In the genomic region with DNA sequence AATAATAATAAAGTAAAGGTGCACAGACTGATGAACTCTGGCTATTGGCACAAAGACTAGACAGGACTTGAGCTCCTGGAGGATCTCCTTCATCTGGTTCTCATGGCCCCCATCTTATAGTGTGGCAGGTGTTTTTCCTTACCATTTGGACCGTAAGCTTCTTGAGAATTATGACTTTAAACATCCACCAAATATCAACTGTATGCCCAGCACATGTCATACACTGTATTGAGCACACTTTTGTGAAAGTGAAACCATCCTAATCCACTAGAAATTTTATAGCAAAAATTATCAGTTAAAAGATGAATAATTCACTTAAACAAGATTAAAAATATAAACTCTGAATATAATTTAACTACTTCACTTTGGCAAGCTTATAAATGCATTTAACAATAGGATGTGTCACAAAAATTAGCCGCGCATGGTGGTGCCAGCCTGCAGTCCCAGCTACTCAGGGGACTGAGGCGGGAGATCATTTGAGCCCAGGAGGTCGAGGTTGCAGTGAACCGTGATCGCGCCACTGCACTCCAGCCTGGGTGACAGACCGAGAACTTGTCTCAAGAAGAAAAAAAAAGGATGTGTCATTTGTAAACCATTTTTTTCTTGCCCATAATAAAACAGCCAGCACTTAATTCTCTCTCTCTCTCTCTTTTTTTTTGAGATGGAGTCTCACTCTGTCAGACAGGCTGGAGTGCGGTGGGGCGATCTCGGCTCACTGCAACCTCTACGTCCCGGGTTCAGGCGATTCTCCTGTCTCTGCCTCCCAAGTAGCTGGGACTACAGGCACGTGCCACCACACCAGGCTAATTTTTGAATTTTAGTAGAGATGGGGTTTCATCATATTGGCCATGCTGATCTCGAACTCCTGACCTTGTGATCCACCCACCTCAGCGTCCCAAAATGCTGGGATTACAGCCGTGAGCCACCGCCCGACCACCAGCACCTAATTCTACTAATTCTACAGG, we compare ENCODE assay signal across 11 cellular contexts. TPM values are rescaled to one million over a fixed set of nuclear protein-coding genes. Genes with fewer than 3 reads are reported as not detected.
DNase-seq lines count a peak whose midpoint lies in the region; ATAC-seq and TF ChIP-seq lines count a peak whose summit lies in the region.
"Had no signal": no experiment of that assay in that cellular context is flagged by ENCODE, and none has a peak within 500 bp of the region (broad histone marks: within the 10 kb centered on the region; RNA-seq: fewer than 3 reads in every experiment).

No MANE protein-coding gene starts in this region.

- peak overlapping the region; percentile 26 to 90 (median 86) for H3K4me3 Mint-ChIP-seq in naive B cell

- H3K9me3 ChIP-seq in MG63 (no peaks in the 10 kb centered on the region), left ventricle myocardium inferior (replicated peaks) (no peaks in the 10 kb centered on the region)
- H3K9me3 ChIP-seq: gastroesophageal sphincter had no signal

- H3K4me1 ChIP-seq in left ventricle myocardium inferior, result peaks cover 49% of the 10 kb centered on the region

- peaks cover 51 to 79% (median 60%) of the 10 kb centered on the region in 3 donors for H3K4me1 Mint-ChIP-seq in naive B cell

- H3K27ac Mint-ChIP-seq in naive B cell, result peak overlapping the region; percentile 81 to 95 (median 84)

- intact Hi-C loops in left ventricle myocardium inferior (cut with micrococcal nuclease), result no loop called here

- H3K27ac ChIP-seq in left ventricle myocardium inferior (replicated peaks), result no peak overlapping the region
- H3K27ac ChIP-seq: gastroesophageal sphincter, parathyroid adenoma had no signal

- H3K9me3 Mint-ChIP-seq in naive B cell, result no peaks in the 10 kb centered on the region

- H3K36me3 Mint-ChIP-seq in naive B cell, result no peaks in the 10 kb centered on the region

- no peaks in the 10 kb centered on the region for H3K27me3 ChIP-seq in MG63
- H3K27me3 ChIP-seq in left ventricle myocardium inferior (ENCODE audit: low read depth), result no peaks in the 10 kb centered on the region
- H3K27me3 ChIP-seq: gastroesophageal sphincter had no signal

- in situ Hi-C loops in G401 (cut with HindIII; ENCODE audit: low sequenced_read_pairs), result no loop called here

- H3K36me3 ChIP-seq in MG63 (no peaks in the 10 kb centered on the region), left ventricle myocardium inferior (no peaks in the 10 kb centered on the region)
- H3K36me3 ChIP-seq: gastroesophageal sphincter had no signal

- no peaks in the 10 kb centered on the region for H3K27me3 Mint-ChIP-seq in naive B cell

- peak; percentile 67 for ATAC-seq in GM18517 (IDR thresholded peaks at IDR 0.05; ENCODE audit: unreplicated experiment)
- peak; percentile 50 for ATAC-seq in GM21737 (IDR thresholded peaks at IDR 0.05; ENCODE audit: unreplicated experiment)
- peak; percentile 78 to 80 for ATAC-seq in naive B cell (ENCODE audit: low read depth in 2 of 2)
- ATAC-seq: gastroesophageal sphincter, PC-3 had no signal

- DNase-seq in MG63 (peak; percentile 14), naive B cell (peak; percentile 45), NCI-H1436 (lab: John Stamatoyannopoulos, UW) (no peak), NCI-H82 (lab: John Stamatoyannopoulos, UW) (no peak), G401 (ENCODE audit: low spot score) (no peak), left ventricle myocardium inferior (no peak)
- DNase-seq: PC-3 had no signal

- TF ChIP-seq CTCF in left ventricle myocardium inferior (IDR thresholded peaks at IDR 0.05; ENCODE audit: borderline replicate concordance), result no peak

- H3K4me3 ChIP-seq in MG63 (no peak overlapping the region), left ventricle myocardium inferior (no peak overlapping the region)
- H3K4me3 ChIP-seq: gastroesophageal sphincter had no signal

RNA-seq across cellular contexts. Expression of a gene that starts 9.1 kb away (rescaled TPM):
- 2.4 and 3.1 TPM in 2 replicates for total RNA-seq in MG63 (2014; rRNA removed; shearing (Covaris generic); ENCODE audit: low replicate concordance)
- 10 to 100 TPM in 1 of 6 donors, 1 to 10 TPM in 5; 2.7 to 10.2 (median 5.4) TPM for polyA plus RNA-seq in naive B cell (ENCODE audit: low read depth in 6 of 6)
- 0.80 and 1.8 TPM in 2 replicates for total RNA-seq in G401 (2014; rRNA removed; shearing (Covaris generic))
- 16.2 TPM for total RNA-seq in left ventricle myocardium inferior

Comparison
In these comparisons a context has a peak if more than half of its experiments do, and no peak if none do; other contexts are left out.
1. DNase-seq: peak in MG63 (single experiment) and naive B cell (single experiment); none in NCI-H1436 (single experiment), NCI-H82 (single experiment), G401 (single experiment) and left ventricle myocardium inferior (single experiment).
2. Peak in every context shown above with its lines, with median percentiles within 50 percentile points of each other: ATAC-seq.